8 cellular contexts compared by ENCODE assay signal in the genomic region with DNA sequence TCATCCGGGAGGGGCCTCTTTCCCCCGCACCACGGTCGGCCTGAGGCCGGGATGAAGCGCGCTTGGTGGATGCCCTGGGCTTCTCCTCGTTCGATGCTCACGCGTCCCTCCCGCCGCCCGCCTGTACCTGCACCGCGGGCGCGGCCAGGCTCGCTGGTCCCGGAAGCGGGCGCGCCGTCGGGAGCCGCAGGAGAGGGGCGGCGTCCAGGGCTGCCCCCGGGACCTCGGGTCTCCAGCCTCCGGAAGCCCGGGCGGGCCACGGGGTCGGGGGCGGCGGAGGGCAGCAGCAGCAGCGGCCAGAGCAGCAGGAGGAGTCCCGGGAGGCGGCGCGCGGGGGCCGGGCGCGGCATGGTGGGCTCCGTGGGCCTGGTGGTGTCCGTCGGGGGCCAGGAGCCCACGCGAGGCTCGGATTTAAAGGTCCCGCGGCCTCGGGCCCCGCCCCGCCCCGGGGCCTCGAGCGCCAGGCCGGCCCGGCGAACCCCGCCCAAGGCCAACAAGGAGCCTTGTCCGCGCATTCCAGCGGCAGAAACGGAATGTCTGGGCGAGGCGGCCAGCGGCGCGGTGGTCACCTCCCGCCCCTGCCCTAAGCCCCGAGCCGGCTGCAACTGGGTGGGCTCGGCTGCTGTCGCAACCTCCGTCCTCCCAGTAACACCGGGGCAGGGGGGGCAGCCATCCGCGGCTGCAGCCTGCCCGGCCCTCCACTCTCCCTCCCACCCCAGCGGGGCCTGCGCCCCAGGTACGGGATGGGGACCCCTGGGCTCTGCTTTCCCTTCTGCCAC. TPM values are rescaled to one million over a fixed set of nuclear protein-coding genes. Genes with fewer than 3 reads are reported as not detected.
DNase-seq lines count a peak whose midpoint lies in the region; ATAC-seq, FAIRE-seq and TF ChIP-seq lines count a peak whose summit lies in the region.

A gene with protein sequence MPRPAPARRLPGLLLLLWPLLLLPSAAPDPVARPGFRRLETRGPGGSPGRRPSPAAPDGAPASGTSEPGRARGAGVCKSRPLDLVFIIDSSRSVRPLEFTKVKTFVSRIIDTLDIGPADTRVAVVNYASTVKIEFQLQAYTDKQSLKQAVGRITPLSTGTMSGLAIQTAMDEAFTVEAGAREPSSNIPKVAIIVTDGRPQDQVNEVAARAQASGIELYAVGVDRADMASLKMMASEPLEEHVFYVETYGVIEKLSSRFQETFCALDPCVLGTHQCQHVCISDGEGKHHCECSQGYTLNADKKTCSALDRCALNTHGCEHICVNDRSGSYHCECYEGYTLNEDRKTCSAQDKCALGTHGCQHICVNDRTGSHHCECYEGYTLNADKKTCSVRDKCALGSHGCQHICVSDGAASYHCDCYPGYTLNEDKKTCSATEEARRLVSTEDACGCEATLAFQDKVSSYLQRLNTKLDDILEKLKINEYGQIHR (minus strand): TSS at position 387 of the 779 bp plus-strand sequence. CDS start 37 bp downstream, at position 350.

- no peak within 1 kb of the TSS for H3K27ac ChIP-seq in CD4-positive, alpha-beta T cell (ENCODE audit: low read depth, low read length)
- H3K27ac ChIP-seq in HUES48 (ENCODE audit: low read depth, low read length): peak within 1 kb of the TSS; percentile 17
- H3K27ac ChIP-seq in GM12878 (ENCODE audit: control insufficient read depth, insufficient read depth): no peak within 1 kb of the TSS
- peak within 1 kb of the TSS in 17 of 21 experiments; percentile 1 to 86 (median 56) for H3K27ac ChIP-seq in skin epidermis

- peak within 1 kb of the TSS; percentile 74 for H3K4me2 ChIP-seq in GM12878 (ENCODE audit: control insufficient read depth, insufficient read depth)

- peak within 1 kb of the TSS; percentile 83 for H3K4me3 Mint-ChIP-seq in CD4-positive, alpha-beta T cell

- BruUV-seq in GM12878 (replicated peaks; lab: Mats Ljungman, UMichigan): no TSS peak

- H3K27me3 ChIP-seq in CD4-positive, alpha-beta T cell (ENCODE audit: control insufficient read depth, insufficient read depth, low read length): peaks cover 28% of the 10 kb centered on the region
- H3K27me3 ChIP-seq in HUES48 (ENCODE audit: control insufficient read depth, insufficient read depth, low read length) (peaks cover 40% of the 10 kb centered on the region), GM12878 (replicated peaks in 1 of 2; ENCODE audit: control insufficient read depth in 2 of 2, insufficient read depth in 2 of 2, low read length in 1 of 2) (peaks cover 5 to 16% of the 10 kb centered on the region in 2 experiments)

- POLR2A ChIA-PET in CD4-positive, alpha-beta T cell (lab: Charles Lee): no interaction called here
- POLR2A ChIA-PET in GM12878 (lab: Charles Lee): interaction anchor here (0.6 kb wide), 1 partner anchor 127 kb away, joined by 3 read pairs; no protein-coding TSS in a partner anchor

- CTCF ChIA-PET in CD4-positive, alpha-beta T cell (lab: Charles Lee): interaction anchor here (1.2 kb wide), 1 partner anchor 55 kb away, joined by 3 read pairs; no protein-coding TSS in a partner anchor
- CTCF ChIA-PET in GM12878 (lab: Yijun Ruan, JAX): interaction anchor here (1.4 to 1.9 kb wide), 2 partner anchors 24 to 66 kb away, joined by 3 to 6 read pairs; no protein-coding TSS in a partner anchor

- DNase-seq in CD4-positive, alpha-beta T cell: peak in 1 of 10 experiments; percentile 5
- no peak for DNase-seq in GM12878 (ENCODE audit: low read depth, low spot score)
- peak; percentile 77 for DNase-seq in iPS-NIHi7 (ENCODE audit: extremely low spot score)
- DNase-seq in middle frontal gyrus (ENCODE audit: extremely low spot score, low spot score): no peak
- DNase-seq in Ammon's horn (ENCODE audit: low spot score): no peak

- H3K79me2 ChIP-seq in GM12878 (ENCODE audit: control insufficient read depth, insufficient read depth, low read length): no peaks in the 10 kb centered on the region

- H3K4me1 Mint-ChIP-seq in CD4-positive, alpha-beta T cell (ENCODE audit: low read depth): peaks cover 14% of the 10 kb centered on the region

- no peaks in the 10 kb centered on the region for H3K9me3 ChIP-seq in CD4-positive, alpha-beta T cell (ENCODE audit: control insufficient read depth, low read length)
- H3K9me3 ChIP-seq in HUES48 (ENCODE audit: control insufficient read depth, insufficient read depth, low read length): no peaks in the 10 kb centered on the region
- no peaks in the 10 kb centered on the region; the same call in 2 of the 3 replicates for H3K9me3 ChIP-seq in GM12878 (replicated peaks; ENCODE audit: control insufficient read depth, insufficient read depth, low read length)

- intact Hi-C loops in CD4-positive, alpha-beta T cell (cut with DNase I, micrococcal nuclease): no loop called here
- intact Hi-C loops in GM12878 (cut with micrococcal nuclease; ENCODE audit: unreplicated experiment): no loop called here

- peaks cover 64% of the 10 kb centered on the region for H3K27me3 Mint-ChIP-seq in CD4-positive, alpha-beta T cell

- RAD21 ChIA-PET in GM12878 (lab: Charles Lee; ENCODE audit: unreplicated experiment): interaction anchor here (1.6 to 1.9 kb wide), 2 partner anchors 57 to 213 kb away, joined by 4 to 5 read pairs; a partner anchor contains a TSS

- TF ChIP-seq POLR2A in GM12878 (IDR thresholded peaks at IDR 0.05; ENCODE audit: low read depth, low read length): no peak

- H3K27ac Mint-ChIP-seq in CD4-positive, alpha-beta T cell: no peak within 1 kb of the TSS

- in situ Hi-C loops in GM12878 (cut with MboI): loop anchor here (10.0 kb wide), 1 partner anchor 82 kb away; no protein-coding TSS in a partner anchor

- H3K4me1 ChIP-seq in HUES48 (ENCODE audit: control insufficient read depth, insufficient read depth, low read length) (peaks cover 16% of the 10 kb centered on the region), GM12878 (ENCODE audit: control insufficient read depth, insufficient read depth, low read length) (no peaks in the 10 kb centered on the region)

- no peaks in the 10 kb centered on the region for H4K20me1 ChIP-seq in GM12878 (ENCODE audit: control insufficient read depth, insufficient read depth)

- no peak for TF ChIP-seq CTCF in CD4-positive, alpha-beta T cell (IDR thresholded peaks at IDR 0.05)
- no peak for TF ChIP-seq CTCF in GM12878 (IDR thresholded peaks at IDR 0.05 in 2 of 3, conservative IDR thresholded peaks at IDR 0.05 in 1 of 3; ENCODE audit: control insufficient read depth in 2 of 3, extremely low read depth in 1 of 3, insufficient read depth in 1 of 3, low read depth in 3 of 3, low read length in 3 of 3)

- H3K9me3 Mint-ChIP-seq in CD4-positive, alpha-beta T cell: no peaks in the 10 kb centered on the region

- SMC1A ChIA-PET in GM12878 (lab: Charles Lee; ENCODE audit: uncharacterized antibody, unreplicated experiment): interaction anchor here (0.8 to 3.7 kb wide), 2 partner anchors 24 to 57 kb away, joined by 3 to 24 read pairs; no protein-coding TSS in a partner anchor

- H3K4me3 ChIP-seq in HUES48 (ENCODE audit: low read depth, low read length) (peak within 1 kb of the TSS; percentile 68), GM12878 (peak within 1 kb of the TSS; percentile 68), skin epidermis (peak within 1 kb of the TSS; percentile 30 to 52 (median 48))

- no peak for TF ChIP-seq EP300 in GM12878 (IDR thresholded peaks at IDR 0.05; ENCODE audit: borderline replicate concordance in 1 of 2, control insufficient read depth in 1 of 2, low read depth in 2 of 2, low read length in 2 of 2)

- 5% methylated on average over 39 of the region's 86 CpGs for WGBS in GM12878 (ENCODE audit: insufficient coverage, insufficient replicate concordance, low lambda C conversion rate, missing lambda C conversion rate)

- 0 out of 2 replicates have a peak within 1 kb of the TSS, but pooled peaks have one; percentile 8 for H3K9ac ChIP-seq in HUES48 (ENCODE audit: low read depth, low read length)
- no peak within 1 kb of the TSS for H3K9ac ChIP-seq in GM12878 (ENCODE audit: control insufficient read depth, insufficient read depth, low read length)

- FAIRE-seq in GM12878 (lab: Jason Lieb, UNC): no peak

- no peaks in the 10 kb centered on the region for H3K36me3 ChIP-seq in HUES48 (ENCODE audit: control insufficient read depth, insufficient read depth, low read length)
- H3K36me3 ChIP-seq in GM12878 (ENCODE audit: control insufficient read depth in 2 of 2, insufficient read depth in 2 of 2, low read length in 1 of 2): no peaks in the 10 kb centered on the region

- no peak for TF ChIP-seq RAD21 in GM12878 (IDR thresholded peaks at IDR 0.05; ENCODE audit: insufficient read depth, low read depth, low read length)

- peak; percentile 37 for ATAC-seq in CD4-positive, alpha-beta T cell (ENCODE audit: poor library complexity)
- ATAC-seq in GM12878 (peak; percentile 40), HG02763 (IDR thresholded peaks at IDR 0.05; ENCODE audit: unreplicated experiment) (no peak)

- H3K36me3 Mint-ChIP-seq in CD4-positive, alpha-beta T cell (ENCODE audit: low read depth): no peaks in the 10 kb centered on the region

- peak within 1 kb of the TSS; percentile 51 for H2AFZ ChIP-seq in GM12878 (ENCODE audit: control insufficient read depth, low read depth, low read length)

TF ChIP-seq in GM12878, 131 proteins besides CTCF, POLR2A, EP300 and RAD21:
- TF ChIP-seq SUZ12 (IDR thresholded peaks at IDR 0.05; ENCODE audit: unreplicated experiment) (peak; percentile 52), HDAC6 (IDR thresholded peaks at IDR 0.05; ENCODE audit: unreplicated experiment) (no peak)
TF ChIP-seq in GM12878: peak in this region for 1.

RNA-seq across cellular contexts. Expression of the gene that starts here (rescaled TPM):
- not detected for total RNA-seq in CD4-positive, alpha-beta T cell
- not detected in 2 replicates for total RNA-seq in GM12878 (2013; cell fraction: nucleolus; rRNA removed)
- total RNA-seq in GM12878 (2014; rRNA removed): not detected in 2 replicates
- total RNA-seq in GM12878 (2014; rRNA removed; fragmentation: Illumina TruSeq; extraction: Trizol): not detected in 2 replicates
- total RNA-seq in GM12878 (2021): not detected in 2 replicates
- not detected for polyA plus RNA-seq in GM12878 (2011; ENCODE audit: low read depth)
- not detected in 2 replicates for polyA plus RNA-seq in GM12878 (2011; rRNA removed)
- not detected in 2 replicates for polyA plus RNA-seq in GM12878 (2011; cell fraction: cytosol; rRNA removed)
- not detected in 2 replicates for polyA plus RNA-seq in GM12878 (2011; cell fraction: nucleus; rRNA removed)
- polyA plus RNA-seq in GM12878 (2012): not detected in 2 replicates
- polyA plus RNA-seq in GM12878 (2014; fragmentation: Illumina TruSeq; extraction: Trizol): not detected in 2 replicates
- polyA plus RNA-seq in GM12878 (2014; fragmentation: Nextera tagmentation; extraction: Ambion mirVana): not detected
- not detected in 2 replicates for polyA plus RNA-seq in GM12878 (2014; rRNA removed)
- polyA plus RNA-seq in GM12878 (2016; fragmentation: Nextera tagmentation; extraction: Ambion mirVana): under 1 TPM in 1 of 2 experiments, not detected in 1; 0.09 TPM
- polyA minus RNA-seq in GM12878 (2011; rRNA and poly(A)+ RNA removed): not detected in 2 replicates
- polyA minus RNA-seq in GM12878 (2011; cell fraction: cytosol; rRNA and poly(A)+ RNA removed): not detected in 2 replicates
- polyA minus RNA-seq in GM12878 (2011; cell fraction: nucleus; rRNA and poly(A)+ RNA removed): not detected in 2 replicates

Comparison
In these comparisons a context has a peak if more than half of its experiments do, and no peak if none do; other contexts are left out.
1. Peak in ATAC-seq in CD4-positive, alpha-beta T cell; RNA of the gene not detected or under 1 TPM.
2. Peak in ATAC-seq, H3K4me3 ChIP-seq and H3K4me2 ChIP-seq in GM12878; RNA of the gene not detected or under 1 TPM.
3. H3K27ac ChIP-seq: peak in HUES48 (single experiment) and skin epidermis (17 of 21); none in CD4-positive, alpha-beta T cell (single experiment) and GM12878 (single experiment).
4. Peak in every context shown above with its lines, with median percentiles within 50 percentile points of each other: H3K4me3 ChIP-seq.